ENCODE assay signal across 19 cellular contexts in genomic region chr16:4190934-4191333, GRCh38. TPM values are rescaled to one million over a fixed set of nuclear protein-coding genes. Genes with fewer than 3 reads are reported as not detected.
DNase-seq lines count a peak whose midpoint lies in the region; ATAC-seq and TF ChIP-seq lines count a peak whose summit lies in the region.
"Had no signal": no experiment of that assay in that cellular context is flagged by ENCODE, and none has a peak within 500 bp of the region (broad histone marks: within the 10 kb centered on the region; RNA-seq: fewer than 3 reads in every experiment).

No MANE protein-coding gene starts in this region.

- no peak overlapping the region for H3K4me3 ChIP-seq in gastrocnemius medialis
- H3K4me3 ChIP-seq: BLaER1, GM23248 had no signal

- H3K27me3 ChIP-seq in gastrocnemius medialis, result no peaks in the 10 kb centered on the region
- H3K27me3 ChIP-seq: BLaER1 had no signal

- peaks cover 0 to 50% of the 10 kb centered on the region in 2 donors for H3K36me3 ChIP-seq in gastrocnemius medialis
- H3K36me3 ChIP-seq: BLaER1 had no signal

- ATAC-seq in activated naive CD8-positive, alpha-beta T cell treated with anti-CD3 and anti-CD28 coated beads, Interleukin-2, amount 10 ng/mL, durations not matched to agents 7 days and 5 days (ENCODE audit: low read depth), result no peak
- no peak for ATAC-seq in left ventricle myocardium superior
- peak in 1 of 2 donors; percentile 50 for ATAC-seq in gastrocnemius medialis
- no peak for ATAC-seq in left lobe of liver
- no peak for ATAC-seq in GM19023 (IDR thresholded peaks at IDR 0.05; ENCODE audit: unreplicated experiment)

- no peak for DNase-seq in activated naive CD8-positive, alpha-beta T cell treated with anti-CD3 and anti-CD28 coated beads, Interleukin-2, amount 10 ng/mL, durations not matched to agents 7 days and 5 days
- DNase-seq in activated naive CD8-positive, alpha-beta T cell treated with anti-CD3 and anti-CD28 coated beads for 36 hours, result no peak
- peak; percentile 2 for DNase-seq in left ventricle myocardium superior
- DNase-seq in cardiac septum (ENCODE audit: low spot score), result no peak
- no peak for DNase-seq in nephron progenitor cell
- DNase-seq in gastrocnemius medialis, result no peak
- no peak for DNase-seq in left lobe of liver (ENCODE audit: low spot score)
- DNase-seq: Calu3; CD4-positive, alpha-beta memory T cell; DND-41; GM23248; H7; HCEC 1CT had no signal

- no peaks in the 10 kb centered on the region for H3K36me3 Mint-ChIP-seq in activated naive CD8-positive, alpha-beta T cell treated with anti-CD3 and anti-CD28 coated beads, Interleukin-2, amount 10 ng/mL, durations not matched to agents 7 days and 5 days
- no peaks in the 10 kb centered on the region for H3K36me3 Mint-ChIP-seq in activated naive CD8-positive, alpha-beta T cell treated with anti-CD3 and anti-CD28 coated beads for 36 hours
- no peaks in the 10 kb centered on the region for H3K36me3 Mint-ChIP-seq in nephron progenitor cell (ENCODE audit: low read depth)
- H3K36me3 Mint-ChIP-seq: CD14-positive monocyte; CD4-positive, alpha-beta memory T cell had no signal

- intact Hi-C loops in left ventricle myocardium superior (cut with micrococcal nuclease), result no loop called here
- intact Hi-C loops in cardiac septum (cut with DNase I), result no loop called here
- intact Hi-C loops in gastrocnemius medialis (cut with DNase I; ENCODE audit: low total_unique reads), result no loop called here

- H3K9me3 ChIP-seq in gastrocnemius medialis, result no peaks in the 10 kb centered on the region
- H3K9me3 ChIP-seq: BLaER1 had no signal

- peak overlapping the region; percentile 34 for H3K27ac Mint-ChIP-seq in activated naive CD8-positive, alpha-beta T cell treated with anti-CD3 and anti-CD28 coated beads, Interleukin-2, amount 10 ng/mL, durations not matched to agents 7 days and 5 days
- H3K27ac Mint-ChIP-seq in activated naive CD8-positive, alpha-beta T cell treated with anti-CD3 and anti-CD28 coated beads for 36 hours, result no peak overlapping the region
- H3K27ac Mint-ChIP-seq in nephron progenitor cell, result peak overlapping the region; percentile 74
- H3K27ac Mint-ChIP-seq: B cell; CD14-positive monocyte; CD4-positive, alpha-beta memory T cell had no signal

- no peaks in the 10 kb centered on the region for H3K4me1 Mint-ChIP-seq in activated naive CD8-positive, alpha-beta T cell treated with anti-CD3 and anti-CD28 coated beads, Interleukin-2, amount 10 ng/mL, durations not matched to agents 7 days and 5 days
- H3K4me1 Mint-ChIP-seq in activated naive CD8-positive, alpha-beta T cell treated with anti-CD3 and anti-CD28 coated beads for 36 hours, result no peaks in the 10 kb centered on the region
- peaks cover 35% of the 10 kb centered on the region for H3K4me1 Mint-ChIP-seq in nephron progenitor cell
- H3K4me1 Mint-ChIP-seq: B cell; CD4-positive, alpha-beta memory T cell had no signal

- peaks cover 4% of the 10 kb centered on the region for H3K27me3 Mint-ChIP-seq in activated naive CD8-positive, alpha-beta T cell treated with anti-CD3 and anti-CD28 coated beads, Interleukin-2, amount 10 ng/mL, durations not matched to agents 7 days and 5 days
- peaks cover 3% of the 10 kb centered on the region for H3K27me3 Mint-ChIP-seq in activated naive CD8-positive, alpha-beta T cell treated with anti-CD3 and anti-CD28 coated beads for 36 hours
- peaks cover 4% of the 10 kb centered on the region for H3K27me3 Mint-ChIP-seq in nephron progenitor cell (ENCODE audit: low read depth, poor library complexity)
- H3K27me3 Mint-ChIP-seq: CD4-positive, alpha-beta memory T cell had no signal

- H3K4me3 Mint-ChIP-seq in activated naive CD8-positive, alpha-beta T cell treated with anti-CD3 and anti-CD28 coated beads, Interleukin-2, amount 10 ng/mL, durations not matched to agents 7 days and 5 days, result no peak overlapping the region
- no peak overlapping the region for H3K4me3 Mint-ChIP-seq in activated naive CD8-positive, alpha-beta T cell treated with anti-CD3 and anti-CD28 coated beads for 36 hours
- peak overlapping the region; percentile 10 for H3K4me3 Mint-ChIP-seq in nephron progenitor cell
- H3K4me3 Mint-ChIP-seq: B cell; CD4-positive, alpha-beta memory T cell had no signal

- TF ChIP-seq POLR2A in gastrocnemius medialis (IDR thresholded peaks at IDR 0.05), result no peak

- POLR2A ChIA-PET in activated naive CD8-positive, alpha-beta T cell treated with anti-CD3 and anti-CD28 coated beads, Interleukin-2, amount 10 ng/mL, durations not matched to agents 7 days and 5 days (lab: Charles Lee), result no interaction called here

- H3K9me3 Mint-ChIP-seq in activated naive CD8-positive, alpha-beta T cell treated with anti-CD3 and anti-CD28 coated beads, Interleukin-2, amount 10 ng/mL, durations not matched to agents 7 days and 5 days, result no peaks in the 10 kb centered on the region
- no peaks in the 10 kb centered on the region for H3K9me3 Mint-ChIP-seq in activated naive CD8-positive, alpha-beta T cell treated with anti-CD3 and anti-CD28 coated beads for 36 hours
- no peaks in the 10 kb centered on the region for H3K9me3 Mint-ChIP-seq in nephron progenitor cell
- H3K9me3 Mint-ChIP-seq: CD4-positive, alpha-beta memory T cell had no signal

- TF ChIP-seq CTCF in nephron progenitor cell (IDR thresholded peaks at IDR 0.05) (no peak), gastrocnemius medialis (IDR thresholded peaks at IDR 0.05 in 4 of 5, conservative IDR thresholded peaks at IDR 0.05 in 1 of 5) (no peak)

- H3K27ac ChIP-seq in gastrocnemius medialis, result peak overlapping the region; percentile 44 to 75 (median 50)
- H3K27ac ChIP-seq: 22Rv1, BLaER1, GM23248 had no signal

- peaks cover 7 to 10% of the 10 kb centered on the region in 2 donors for H3K4me1 ChIP-seq in gastrocnemius medialis

- in situ Hi-C loops in gastrocnemius medialis (cut with MboI; ENCODE audit: low sequenced_read_pairs in 4 of 4), result loop anchor here in 1 of 4 donors (25.0 kb wide), 1 partner anchor 146 kb away; no protein-coding TSS in a partner anchor

RNA-seq across cellular contexts. Expression of gene SRL, which starts 50.9 kb away (rescaled TPM):
- total RNA-seq in activated naive CD8-positive, alpha-beta T cell treated with anti-CD3 and anti-CD28 coated beads, Interleukin-2, amount 10 ng/mL, durations not matched to agents 7 days and 5 days, result not detected
- total RNA-seq in activated naive CD8-positive, alpha-beta T cell treated with anti-CD3 and anti-CD28 coated beads for 36 hours, result not detected
- total RNA-seq in left ventricle myocardium superior, result 426 TPM
- total RNA-seq in cardiac septum, result 400 TPM
- total RNA-seq in gastrocnemius medialis, result 100 to 1,000 TPM; 184 to 519 (median 364) TPM
- total RNA-seq in left lobe of liver, result 0.15 TPM
- total RNA-seq: B cell; Calu3; CD4-positive, alpha-beta memory T cell; GM23248; H1; H7 had no signal

Comparison
In these comparisons a context has a peak if more than half of its experiments do, and no peak if none do; other contexts are left out.
1. RNA of gene SRL, which starts 50.9 kb away (total RNA-seq): 184 to 519 TPM in gastrocnemius medialis, 426 TPM in left ventricle myocardium superior (single experiment) and 400 TPM in cardiac septum (single experiment); 0.15 TPM in left lobe of liver (single experiment), not detected in activated naive CD8-positive, alpha-beta T cell treated with anti-CD3 and anti-CD28 coated beads, Interleukin-2, amount 10 ng/mL, durations not matched to agents 7 days and 5 days and not detected in activated naive CD8-positive, alpha-beta T cell treated with anti-CD3 and anti-CD28 coated beads for 36 hours; every median in the first group is over 100 times any median in the second.